In the genomic region with DNA sequence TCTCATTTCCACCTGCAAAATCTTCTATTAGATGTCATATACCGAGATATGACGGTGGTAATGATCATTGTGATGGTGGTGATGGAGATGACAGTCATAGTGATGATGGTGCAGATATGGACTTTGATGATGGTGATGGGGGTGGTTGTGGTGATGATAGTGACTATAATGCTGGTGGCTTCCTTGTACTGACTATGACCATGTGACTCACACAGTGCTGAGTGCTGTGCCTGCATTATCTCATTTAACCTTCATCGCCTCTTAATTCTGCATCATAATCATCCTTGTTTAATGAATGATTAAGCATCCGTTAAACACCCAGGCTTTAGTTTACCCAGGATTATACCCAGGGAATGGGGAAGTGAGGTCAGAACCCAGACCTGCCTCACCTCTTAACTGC, we compare ENCODE assay signal across 27 cellular contexts.
"Had no signal": no experiment of that assay in that cellular context is flagged by ENCODE, and none has a peak within 500 bp of the region (broad histone marks: within the 10 kb centered on the region; RNA-seq: fewer than 3 reads in every experiment).

No MANE protein-coding gene starts in this region.

- H3K36me3 ChIP-seq: MG63, SJSA1 had no signal

- H3K4me2 ChIP-seq: SK-N-SH had no signal

- H3K27ac ChIP-seq: SJSA1 had no signal

- FAIRE-seq: TTC549 had no signal

- H3K4me3 ChIP-seq: MG63, SJSA1 had no signal

- H3K4me1 ChIP-seq: SJSA1 had no signal

- H3K9me2 ChIP-seq: SK-N-SH had no signal

- H3K27me3 ChIP-seq: MG63, SJSA1 had no signal

- ATAC-seq: activated CD4-positive, alpha-beta T cell treated with anti-CD3 and anti-CD28 coated beads for 36 hours; activated CD4-positive, CD25-positive, alpha-beta regulatory T cell treated with anti-CD3 and anti-CD28 coated beads, Interleukin-2, amount 50 U/mL, for 24 hours; activated naive CD8-positive, alpha-beta T cell treated with anti-CD3 and anti-CD28 coated beads, Interleukin-2, amount 50 U/mL, for 24 hours; activated T-cell treated with anti-CD3 and anti-CD28 coated beads, Interleukin-2, amount 50 U/mL, for 4 hours; Panc1; WTC11 had no signal

- DNase-seq: activated CD4-positive, alpha-beta T cell treated with anti-CD3 and anti-CD28 coated beads for 36 hours; activated CD4-positive, alpha-beta T cell treated with anti-CD3 and anti-CD28 coated beads, Interleukin-2, amount 10 ng/mL, durations not matched to agents 7 days and 5 days; activated CD4-positive, alpha-beta T cell treated with anti-CD3 and anti-CD28 coated beads, Interleukin-2, amount 50 U/mL, for 48 hours; activated CD8-positive, alpha-beta memory T cell treated with anti-CD3 and anti-CD28 coated beads, Interleukin-2, amount 50 U/mL, for 4 hours; activated gamma-delta T cell treated with Interleukin-2 at 50 U/mL for 16 hours; activated naive CD4-positive, alpha-beta T cell treated with anti-CD3 and anti-CD28 coated beads, Interleukin-2, amount 10 ng/mL, durations not matched to agents 7 days and 5 days; activated naive CD8-positive, alpha-beta T cell treated with anti-CD3 and anti-CD28 coated beads, Interleukin-2, amount 50 U/mL, for 24 hours; activated T-cell treated with anti-CD3 and anti-CD28 coated beads for 4 hours; activated T-cell treated with anti-CD3 and anti-CD28 coated beads, Interleukin-2, amount 50 U/mL, for 4 hours; anterior cingulate cortex; central memory CD4-positive, alpha-beta T cell; Kasumi-1; MG63; NCI-H1048; NCI-H1436 treated with DMSO at 0.1 percent for 48 hours; NCI-H1694 treated with DMSO at 0.1 percent for 48 hours; NCI-H2029; NCI-H345; NCI-H524 treated with DMSO at 0.1 percent for 48 hours; RPMI8226; SHP77 treated with DMSO at 0.1 percent for 48 hours; SK-N-SH had no signal

- H3K9me3 ChIP-seq: MG63, SJSA1, SK-N-SH had no signal

- H3K9ac ChIP-seq: SK-N-SH had no signal
